In the genomic region with DNA sequence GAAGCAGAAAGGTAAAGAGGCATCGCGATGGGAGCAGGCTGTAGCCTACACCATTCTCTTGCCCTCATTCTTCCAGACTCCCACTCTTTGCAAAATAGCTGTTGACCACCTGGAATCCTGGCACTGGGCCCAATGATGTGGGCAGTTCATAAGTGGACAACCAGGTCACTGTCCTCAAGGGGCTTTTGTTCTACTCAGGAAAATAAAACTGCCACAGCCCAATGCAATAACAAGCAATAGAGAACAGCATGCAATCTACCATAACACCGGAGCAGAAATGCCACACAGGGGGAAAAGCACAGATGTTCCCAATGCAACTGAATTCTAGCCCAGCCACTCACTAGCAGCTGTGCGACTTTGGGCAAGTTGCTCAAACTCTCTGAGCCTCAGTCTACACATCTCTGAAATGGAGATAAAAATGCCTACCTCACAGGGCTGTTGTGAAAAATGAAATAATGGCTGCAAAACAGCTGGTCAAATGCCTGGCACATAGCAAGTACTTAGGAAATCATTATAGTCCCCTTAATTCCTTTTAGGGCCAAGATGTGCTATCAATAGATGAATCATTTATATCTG, we compare ENCODE assay signal across 20 cellular contexts. TPM values are rescaled to one million over a fixed set of nuclear protein-coding genes. Genes with fewer than 3 reads are reported as not detected.
A peak's percentile ranks its signal among the peaks of the same experiment; 100 is the strongest.
DNase-seq lines count a peak whose midpoint lies in the region; ATAC-seq, FAIRE-seq and TF ChIP-seq lines count a peak whose summit lies in the region.
"Had no signal": no experiment of that assay in that cellular context is flagged by ENCODE, and none has a peak within 500 bp of the region (broad histone marks: within the 10 kb centered on the region; RNA-seq: fewer than 3 reads in every experiment).

No MANE protein-coding gene starts in this region.

- peaks cover 67% of the 10 kb centered on the region for H3K4me1 Mint-ChIP-seq in neural progenitor cell
- H3K4me1 Mint-ChIP-seq: T-cell had no signal

- TF ChIP-seq RAD21 in HepG2 (CRISPR knock-in tag; IDR thresholded peaks at IDR 0.05): no peak

- BruUV-seq in HepG2 (replicated peaks; lab: Mats Ljungman, UMichigan) (no TSS peak), mammary epithelial cell (replicated peaks; lab: Mats Ljungman, UMichigan) (no TSS peak)

- no peak overlapping the region for H3K9ac ChIP-seq in HepG2 (ENCODE audit: insufficient read depth, low read depth, low read length)
- H3K9ac ChIP-seq in mammary epithelial cell (ENCODE audit: insufficient read depth, low read length): no peak overlapping the region
- H3K9ac ChIP-seq in neural progenitor cell: no peak overlapping the region

- H3K9me3 Mint-ChIP-seq in neural progenitor cell: no peaks in the 10 kb centered on the region
- H3K9me3 Mint-ChIP-seq: CD8-positive, alpha-beta T cell; stimulated activated naive CD8-positive, alpha-beta T cell treated with anti-CD3 and anti-CD28 coated beads, Interleukin-15, amount 100 ng/mL, for 72 hours; T-cell had no signal

- DNase-seq in HepG2 (ENCODE audit: low spot score) (no peak), right lobe of liver (no peak), mammary epithelial cell (no peak), neural progenitor cell (ENCODE audit: low spot score) (no peak), BE2C (no peak), GM13977 (ENCODE audit: low spot score) (no peak), activated T-cell treated with anti-CD3 and anti-CD28 coated beads for 4 hours (no peak)
- DNase-seq: activated CD8-positive, alpha-beta memory T cell treated with anti-CD3 and anti-CD28 coated beads for 24 hours; activated effector memory CD4-positive, alpha-beta T cell treated with Interleukin-2 at 50 U/mL for 16 hours; CD8-positive, alpha-beta T cell; effector CD8-positive, alpha-beta T cell; NCI-H2029 treated with DMSO at 0.1 percent for 48 hours had no signal

- no peak for TF ChIP-seq EP300 in HepG2 (IDR thresholded peaks at IDR 0.05; ENCODE audit: low read depth in 2 of 2, low read length in 2 of 2)
- no peak for TF ChIP-seq EP300 in HepG2 (CRISPR knock-in tag; IDR thresholded peaks at IDR 0.05; ENCODE audit: borderline replicate concordance)

- H3K4me1 ChIP-seq in HepG2 (ENCODE audit: insufficient read depth, low read length) (peaks cover 27% of the 10 kb centered on the region), right lobe of liver (peaks cover 0 to 6% (median 0%) of the 10 kb centered on the region in 4 donors), mammary epithelial cell (ENCODE audit: insufficient read depth, low read length) (peaks cover 24% of the 10 kb centered on the region), neural progenitor cell (peaks cover 14% of the 10 kb centered on the region), BE2C (peaks cover 4% of the 10 kb centered on the region)

- H3K4me3 ChIP-seq in HepG2 (replicated peaks in 1 of 3; ENCODE audit: insufficient read depth in 1 of 3, low read depth in 2 of 3, low read length in 3 of 3) (no peak overlapping the region), right lobe of liver (no peak overlapping the region), mammary epithelial cell (replicated peaks in 1 of 3; ENCODE audit: insufficient read depth in 1 of 3, low read depth in 2 of 3, low read length in 3 of 3) (no peak overlapping the region), neural progenitor cell (no peak overlapping the region), BE2C (ENCODE audit: low read depth, low read length) (no peak overlapping the region)
- H3K4me3 ChIP-seq: mucosa of descending colon, pancreas had no signal

- H3K27me3 ChIP-seq in HepG2 (ENCODE audit: control insufficient read depth in 1 of 2, insufficient read depth in 2 of 2, low read length in 2 of 2) (peaks cover 4 to 16% of the 10 kb centered on the region in 2 experiments; a peak in 3 of 5 replicates), right lobe of liver (no peaks in the 10 kb centered on the region), mammary epithelial cell (ENCODE audit: insufficient read depth, low read length) (no peaks in the 10 kb centered on the region), neural progenitor cell (no peaks in the 10 kb centered on the region), BE2C (no peaks in the 10 kb centered on the region)
- H3K27me3 ChIP-seq: pancreas had no signal

- ATAC-seq in HepG2 (no peak), right lobe of liver (no peak), HG02840 (IDR thresholded peaks at IDR 0.05; ENCODE audit: low FRiP score, unreplicated experiment) (no peak)
- ATAC-seq: T-cell had no signal

- TF ChIP-seq POLR2A in HepG2 (IDR thresholded peaks at IDR 0.05; ENCODE audit: insufficient read depth in 1 of 2, low read depth in 2 of 2, low read length in 2 of 2) (no peak), right lobe of liver (IDR thresholded peaks at IDR 0.05) (no peak)

- CTCF ChIA-PET in HepG2 (lab: Yijun Ruan, JAX; ENCODE audit: low intra/inter-chr PET ratio, low total read pairs) (no interaction called here), mammary epithelial cell (lab: Charles Lee; ENCODE audit: low non-redundant PET) (no interaction called here)

- dilution Hi-C loops in mammary epithelial cell (cut with HindIII; ENCODE audit: low sequenced_read_pairs): loop anchor here (5.0 kb wide), 2 partner anchors 68 to 118 kb away; a partner anchor contains a TSS

- H3K9me3 ChIP-seq in HepG2 (ENCODE audit: low read length): no peaks in the 10 kb centered on the region
- H3K9me3 ChIP-seq in right lobe of liver: no peaks in the 10 kb centered on the region
- H3K9me3 ChIP-seq in mammary epithelial cell (replicated peaks; ENCODE audit: insufficient read depth, low read length): no peaks in the 10 kb centered on the region
- H3K9me3 ChIP-seq in neural progenitor cell (ENCODE audit: low read depth): no peaks in the 10 kb centered on the region
- H3K9me3 ChIP-seq in BE2C: no peaks in the 10 kb centered on the region
- H3K9me3 ChIP-seq: mucosa of descending colon, pancreas had no signal

- H3F3A ChIP-seq in neural progenitor cell (ENCODE audit: low read depth): no peaks in the 10 kb centered on the region

- in situ Hi-C loops in HepG2 (cut with HindIII; ENCODE audit: extremely low pct_ligation_motif_present, low pct_unique_long_range_greater_than_20kb): no loop called here
- in situ Hi-C loops in mammary epithelial cell (cut with MboI; ENCODE audit: low sequenced_read_pairs in 2 of 2): loop anchor here (5.0 to 25.0 kb wide), 4 partner anchors 68 to 498 kb away; a partner anchor contains a TSS
- in situ Hi-C loops in GM13977 (cut with MboI; ENCODE audit: low pct_unique_long_range_greater_than_20kb, low sequenced_read_pairs, unreplicated experiment): no loop called here

- H3K27ac Mint-ChIP-seq in neural progenitor cell: no peak overlapping the region
- H3K27ac Mint-ChIP-seq: CD8-positive, alpha-beta T cell; T-cell had no signal

- H4K20me1 ChIP-seq in HepG2 (ENCODE audit: insufficient read depth, low read length) (no peaks in the 10 kb centered on the region), mammary epithelial cell (ENCODE audit: insufficient read depth, low read length) (no peaks in the 10 kb centered on the region), neural progenitor cell (ENCODE audit: low read depth) (no peaks in the 10 kb centered on the region)

- H3K27ac ChIP-seq in HepG2 (ENCODE audit: extremely low read length, insufficient read depth, low read length) (no peak overlapping the region), right lobe of liver (peak overlapping the region in 1 of 3 donors; percentile 55), mammary epithelial cell (ENCODE audit: insufficient read depth, low read depth, low read length) (peak overlapping the region; percentile 26), neural progenitor cell (no peak overlapping the region)

- intact Hi-C loops in HepG2 (cut with micrococcal nuclease; ENCODE audit: unreplicated experiment): loop anchor here (10.0 kb wide), 1 partner anchor 75 kb away; no protein-coding TSS in a partner anchor
- intact Hi-C loops in right lobe of liver (cut with DNase I): no loop called here
- intact Hi-C loops in mammary epithelial cell (cut with micrococcal nuclease): no loop called here

- no peak overlapping the region for H2AFZ ChIP-seq in HepG2 (ENCODE audit: low read length)
- no peak overlapping the region for H2AFZ ChIP-seq in mammary epithelial cell (ENCODE audit: low read depth, low read length)
- no peak overlapping the region for H2AFZ ChIP-seq in neural progenitor cell (replicated peaks)

- H3K4me2 ChIP-seq in HepG2 (ENCODE audit: low read depth, low read length) (no peak overlapping the region), mammary epithelial cell (ENCODE audit: insufficient read depth, low read depth, low read length) (no peak overlapping the region), neural progenitor cell (no peak overlapping the region)

- no peak for TF ChIP-seq CTCF in HepG2 (CRISPR knock-in tag; IDR thresholded peaks at IDR 0.05)
- no peak for TF ChIP-seq CTCF in right lobe of liver (IDR thresholded peaks at IDR 0.05)
- no peak for TF ChIP-seq CTCF in mammary epithelial cell (conservative IDR thresholded peaks at IDR 0.05 in 1 of 2, IDR thresholded peaks at IDR 0.05 in 1 of 2; ENCODE audit: extremely low read depth in 1 of 2, insufficient read depth in 1 of 2, low read depth in 1 of 2, low read length in 2 of 2)
- no peak for TF ChIP-seq CTCF in neural progenitor cell (IDR thresholded peaks at IDR 0.05)
- no peak for TF ChIP-seq CTCF in BE2C (IDR thresholded peaks at IDR 0.05; ENCODE audit: low read depth, low read length)
- TF ChIP-seq CTCF in GM13977 (IDR thresholded peaks at IDR 0.05; ENCODE audit: extremely low read depth, insufficient read depth, missing control alignments): no peak

- H3K4me3 Mint-ChIP-seq in neural progenitor cell: peak overlapping the region; percentile 29
- H3K4me3 Mint-ChIP-seq: CD8-positive, alpha-beta T cell; stimulated activated naive CD8-positive, alpha-beta T cell treated with anti-CD3 and anti-CD28 coated beads, Interleukin-15, amount 100 ng/mL, for 72 hours; T-cell had no signal

- WGBS in HepG2 (ENCODE audit: low lambda C conversion rate): 93% methylated on average over 4 of the region's 4 CpGs
- WGBS in right lobe of liver (ENCODE audit: insufficient coverage, low coverage, low lambda C conversion rate, missing lambda C conversion rate): 80% methylated on average over 2 of the region's 4 CpGs
- 95% methylated on average over 4 of the region's 4 CpGs for WGBS in mammary epithelial cell (ENCODE audit: low coverage, missing lambda C conversion rate)

- no peaks in the 10 kb centered on the region for H3K79me2 ChIP-seq in HepG2 (ENCODE audit: insufficient read depth, low read length)
- H3K79me2 ChIP-seq in mammary epithelial cell (ENCODE audit: insufficient read depth, low read length): no peaks in the 10 kb centered on the region
- no peaks in the 10 kb centered on the region for H3K79me2 ChIP-seq in neural progenitor cell (ENCODE audit: low read depth)

- H3K27me3 Mint-ChIP-seq in neural progenitor cell (ENCODE audit: insufficient read depth, low read depth): peaks cover 15% of the 10 kb centered on the region

- no peak for FAIRE-seq in HepG2 (lab: Jason Lieb, UNC)
- FAIRE-seq: A204.1, H54, HTR-8/SVneo, pancreas had no signal

- H3K36me3 ChIP-seq in HepG2 (replicated peaks in 1 of 2; ENCODE audit: control insufficient read depth in 1 of 2, insufficient read depth in 2 of 2, low read length in 2 of 2): no peaks in the 10 kb centered on the region
- H3K36me3 ChIP-seq in right lobe of liver: no peaks in the 10 kb centered on the region
- H3K36me3 ChIP-seq in mammary epithelial cell (ENCODE audit: insufficient read depth, low read length): no peaks in the 10 kb centered on the region
- H3K36me3 ChIP-seq in neural progenitor cell: no peaks in the 10 kb centered on the region
- no peaks in the 10 kb centered on the region for H3K36me3 ChIP-seq in BE2C
- H3K36me3 ChIP-seq: pancreas had no signal

- POLR2A ChIA-PET in HepG2 (lab: Yijun Ruan, JAX): no interaction called here

- no peaks in the 10 kb centered on the region for H3K36me3 Mint-ChIP-seq in neural progenitor cell
- H3K36me3 Mint-ChIP-seq: CD8-positive, alpha-beta T cell; T-cell had no signal

RNA-seq across cellular contexts. Expression of a gene that starts 56.7 kb away (rescaled TPM):
- total RNA-seq in HepG2 (2016; rRNA removed; fragmentation: Illumina TruSeq; extraction: Trizol): 24.7 and 40.4 TPM in 2 replicates
- 135 and 145 TPM in 2 replicates for total RNA-seq in HepG2 (2016; cell fraction: cytosol; rRNA removed; fragmentation: Illumina TruSeq; extraction: Trizol; ENCODE audit: low read depth)
- total RNA-seq in HepG2 (2016; cell fraction: insoluble cytoplasmic fraction; rRNA removed; fragmentation: Illumina TruSeq; extraction: Trizol): 21.2 and 39.7 TPM in 2 replicates
- total RNA-seq in HepG2 (2016; cell fraction: membrane; rRNA removed; fragmentation: Illumina TruSeq; extraction: Trizol): 87.8 and 107 TPM in 2 replicates
- total RNA-seq in HepG2 (2016; cell fraction: nucleus; rRNA removed; fragmentation: Illumina TruSeq; extraction: Trizol): 20.0 and 22.0 TPM in 2 replicates
- polyA plus RNA-seq in HepG2 (2011; rRNA removed): 28.7 and 31.7 TPM in 2 replicates
- polyA plus RNA-seq in HepG2 (2011; cell fraction: cytosol; rRNA removed): 20.5 and 29.5 TPM in 2 replicates
- polyA plus RNA-seq in HepG2 (2011; cell fraction: nucleus; rRNA removed): 8.0 and 8.1 TPM in 2 replicates
- 19.9 and 23.4 TPM in 2 replicates for polyA plus RNA-seq in HepG2 (2012)
- polyA plus RNA-seq in HepG2 (2016; cell fraction: cytosol; fragmentation: Illumina TruSeq; extraction: Trizol; ENCODE audit: low read depth): 165 and 182 TPM in 2 replicates
- polyA plus RNA-seq in HepG2 (2016; cell fraction: insoluble cytoplasmic fraction; fragmentation: Illumina TruSeq; extraction: Trizol; ENCODE audit: low read depth): 25.7 and 28.8 TPM in 2 replicates
- polyA plus RNA-seq in HepG2 (2016; cell fraction: membrane; fragmentation: Illumina TruSeq; extraction: Trizol; ENCODE audit: low read depth): 91.1 and 106 TPM in 2 replicates
- polyA plus RNA-seq in HepG2 (2016; cell fraction: nucleus; fragmentation: Illumina TruSeq; extraction: Trizol; ENCODE audit: insufficient read depth, low read depth): 29.8 and 38.4 TPM in 2 replicates
- polyA minus RNA-seq in HepG2 (2011; rRNA and poly(A)+ RNA removed; ENCODE audit: low replicate concordance): 8.3 and 24.3 TPM in 2 replicates
- 6.0 and 6.8 TPM in 2 replicates for polyA minus RNA-seq in HepG2 (2011; cell fraction: cytosol; rRNA and poly(A)+ RNA removed)
- polyA minus RNA-seq in HepG2 (2011; cell fraction: nucleus; rRNA and poly(A)+ RNA removed): 2.5 and 3.5 TPM in 2 replicates
- total RNA-seq in right lobe of liver: 10 to 100 TPM; 23.0 to 49.0 (median 27.9) TPM
- total RNA-seq in mammary epithelial cell: 10 to 100 TPM; 35.5 to 46.2 TPM
- polyA plus RNA-seq in mammary epithelial cell: 37.5 TPM
- polyA minus RNA-seq in mammary epithelial cell: 8.3 TPM
- 6.8 and 8.2 TPM in 2 replicates for total RNA-seq in neural progenitor cell (ENCODE audit: low replicate concordance)
- 73.7 TPM for polyA plus RNA-seq in BE2C (2012; ENCODE audit: insufficient read depth, insufficient read length, low read depth)

Comparison
In these comparisons a context has a peak if more than half of its experiments do, and no peak if none do; other contexts are left out.
1. in situ Hi-C loops: an anchor here in mammary epithelial cell (5.0 to 25.0 kb wide); none called in HepG2 and GM13977.